27 cellular contexts compared by ENCODE assay signal in the genomic region with DNA sequence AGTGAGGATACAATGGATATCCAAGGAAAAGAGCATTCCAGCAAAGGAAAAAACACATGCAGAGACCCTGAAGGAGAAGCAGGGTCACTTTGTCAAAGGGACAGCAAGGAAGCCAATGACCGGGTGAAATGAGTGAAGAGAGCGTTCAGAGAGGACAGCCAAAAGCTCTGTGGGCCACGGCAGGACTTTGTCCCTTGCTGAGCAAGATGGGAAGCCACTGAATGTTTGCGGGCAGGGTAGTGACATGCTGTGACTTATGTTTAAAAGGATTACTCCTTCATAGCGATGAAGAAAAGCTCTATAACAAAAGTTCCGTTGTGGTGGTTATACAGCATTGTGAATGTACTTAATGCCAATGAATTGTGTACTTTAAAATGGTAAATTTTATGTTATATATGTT. TPM values are rescaled to one million over a fixed set of nuclear protein-coding genes. Genes with fewer than 3 reads are reported as not detected.
DNase-seq lines count a peak whose midpoint lies in the region; ATAC-seq, FAIRE-seq and TF ChIP-seq lines count a peak whose summit lies in the region.
"Had no signal": no experiment of that assay in that cellular context is flagged by ENCODE, and none has a peak within 500 bp of the region (broad histone marks: within the 10 kb centered on the region; RNA-seq: fewer than 3 reads in every experiment).

No MANE protein-coding gene starts in this region.

- intact Hi-C loops in HepG2 (cut with micrococcal nuclease; ENCODE audit: unreplicated experiment), result no loop called here
- intact Hi-C loops in right lobe of liver (cut with DNase I), result no loop called here
- intact Hi-C loops in activated CD4-positive, alpha-beta T cell treated with anti-CD3 and anti-CD28 coated beads for 36 hours (cut with DNase I, micrococcal nuclease), result no loop called here

- ATAC-seq in HepG2 (peak; percentile 88), right lobe of liver (peak; percentile 94 to 99 (median 96))
- ATAC-seq in activated CD4-positive, alpha-beta T cell treated with anti-CD3 and anti-CD28 coated beads for 36 hours, result no peak

- H3K4me3 ChIP-seq in HepG2 (replicated peaks in 1 of 3; ENCODE audit: insufficient read depth in 1 of 3, low read depth in 2 of 3, low read length in 3 of 3) (no peak overlapping the region), right lobe of liver (no peak overlapping the region)
- H3K4me3 ChIP-seq: BLaER1 had no signal

- POLR2A ChIA-PET in HepG2 (lab: Yijun Ruan, JAX), result interaction anchor here (1.0 kb wide), 1 partner anchor 14 kb away, joined by 3 read pairs; no protein-coding TSS in a partner anchor
- POLR2A ChIA-PET in activated CD4-positive, alpha-beta T cell treated with anti-CD3 and anti-CD28 coated beads for 36 hours (lab: Charles Lee), result no interaction called here

- peak; percentile 51 for FAIRE-seq in HepG2 (lab: Jason Lieb, UNC)
- FAIRE-seq: G401.6, GM12891, GM19239 had no signal

- no peaks in the 10 kb centered on the region for H3K9me3 Mint-ChIP-seq in activated CD4-positive, alpha-beta T cell treated with anti-CD3 and anti-CD28 coated beads for 36 hours (ENCODE audit: low read depth)
- H3K9me3 Mint-ChIP-seq: CD14-positive monocyte; CD4-positive, alpha-beta memory T cell; CD4-positive, CD25-positive, alpha-beta regulatory T cell; CD8-positive, alpha-beta memory T cell had no signal

- H4K20me1 ChIP-seq in HepG2 (ENCODE audit: insufficient read depth, low read length), result no peaks in the 10 kb centered on the region
- H4K20me1 ChIP-seq: BLaER1 had no signal

- H3K9me3 ChIP-seq in HepG2 (ENCODE audit: low read length) (no peaks in the 10 kb centered on the region), right lobe of liver (no peaks in the 10 kb centered on the region)
- H3K9me3 ChIP-seq: BE2C, BLaER1 had no signal

- DNase-seq in NCI-H82 (lab: John Stamatoyannopoulos, UW) (peak; percentile 36), NCI-H82 treated with DMSO at 0.1 percent for 48 hours (lab: John Stamatoyannopoulos, UW; ENCODE audit: unreplicated experiment) (no peak), HepG2 (ENCODE audit: low spot score) (peak; percentile 18), right lobe of liver (peak; percentile 36 to 78 (median 73)), UCSD-AML1 (lab: John Stamatoyannopoulos, UW; ENCODE audit: unreplicated experiment) (no peak), NCI-H1436 treated with DMSO at 0.1 percent for 48 hours (lab: John Stamatoyannopoulos, UW) (no peak)
- no peak for DNase-seq in activated CD4-positive, alpha-beta T cell treated with anti-CD3 and anti-CD28 coated beads for 36 hours
- DNase-seq: ACHN; BE2C; C1 segment of cervical spinal cord; CD4-positive, alpha-beta memory T cell; CD4-positive, CD25-positive, alpha-beta regulatory T cell; CD8-positive, alpha-beta memory T cell; COR-L47; DMS 273 treated with DMSO at 0.1 percent for 48 hours; DMS153; DMS79 treated with DMSO at 0.1 percent for 48 hours; GF-D8 had no signal

- H3K36me3 Mint-ChIP-seq in activated CD4-positive, alpha-beta T cell treated with anti-CD3 and anti-CD28 coated beads for 36 hours (ENCODE audit: low read depth), result no peaks in the 10 kb centered on the region
- H3K36me3 Mint-ChIP-seq: CD4-positive, CD25-positive, alpha-beta regulatory T cell; CD8-positive, alpha-beta memory T cell had no signal

- peaks cover 2 to 3% of the 10 kb centered on the region in 2 experiments; a peak in 2 of 5 replicates for H3K36me3 ChIP-seq in HepG2 (replicated peaks in 1 of 2; ENCODE audit: control insufficient read depth in 1 of 2, insufficient read depth in 2 of 2, low read length in 2 of 2)
- peaks cover 0 to 8% (median 0%) of the 10 kb centered on the region in 4 donors for H3K36me3 ChIP-seq in right lobe of liver
- H3K36me3 ChIP-seq: BE2C, BLaER1 had no signal

- no peaks in the 10 kb centered on the region for H3K79me2 ChIP-seq in HepG2 (ENCODE audit: insufficient read depth, low read length)

- H3K27me3 Mint-ChIP-seq in activated CD4-positive, alpha-beta T cell treated with anti-CD3 and anti-CD28 coated beads for 36 hours, result peaks cover 14% of the 10 kb centered on the region

- TF ChIP-seq CTCF in HepG2 (CRISPR knock-in tag; IDR thresholded peaks at IDR 0.05), result no peak
- TF ChIP-seq CTCF in right lobe of liver (IDR thresholded peaks at IDR 0.05), result no peak

- H3K4me3 Mint-ChIP-seq in activated CD4-positive, alpha-beta T cell treated with anti-CD3 and anti-CD28 coated beads for 36 hours, result no peak overlapping the region
- H3K4me3 Mint-ChIP-seq: CD14-positive monocyte; CD4-positive, alpha-beta memory T cell; CD4-positive, CD25-positive, alpha-beta regulatory T cell; CD8-positive, alpha-beta memory T cell had no signal

- in situ Hi-C loops in HepG2 (cut with HindIII; ENCODE audit: extremely low pct_ligation_motif_present, low pct_unique_long_range_greater_than_20kb), result no loop called here

- H3K27me3 ChIP-seq in HepG2 (ENCODE audit: control insufficient read depth in 1 of 2, insufficient read depth in 2 of 2, low read length in 2 of 2) (no peaks in the 10 kb centered on the region; a peak in 1 of 5 replicates), right lobe of liver (no peaks in the 10 kb centered on the region)
- H3K27me3 ChIP-seq: BE2C, BLaER1 had no signal

- no TSS peak for BruUV-seq in HepG2 (replicated peaks; lab: Mats Ljungman, UMichigan)

- H3K4me1 Mint-ChIP-seq in activated CD4-positive, alpha-beta T cell treated with anti-CD3 and anti-CD28 coated beads for 36 hours, result peaks cover 9% of the 10 kb centered on the region
- H3K4me1 Mint-ChIP-seq: CD4-positive, CD25-positive, alpha-beta regulatory T cell; CD8-positive, alpha-beta memory T cell had no signal

- TF ChIP-seq POLR2A in HepG2 (IDR thresholded peaks at IDR 0.05; ENCODE audit: insufficient read depth in 1 of 2, low read depth in 2 of 2, low read length in 2 of 2) (no peak), right lobe of liver (IDR thresholded peaks at IDR 0.05) (no peak)

- CTCF ChIA-PET in HepG2 (lab: Yijun Ruan, JAX; ENCODE audit: low intra/inter-chr PET ratio, low total read pairs), result no interaction called here
- CTCF ChIA-PET in activated CD4-positive, alpha-beta T cell treated with anti-CD3 and anti-CD28 coated beads for 36 hours (lab: Charles Lee), result interaction anchor here (1.1 kb wide), 1 partner anchor 53 kb away, joined by 3 read pairs; no protein-coding TSS in a partner anchor

- no peak overlapping the region for H3K27ac ChIP-seq in HepG2 (ENCODE audit: extremely low read length, insufficient read depth, low read length)
- H3K27ac ChIP-seq in right lobe of liver, result peak overlapping the region in 1 of 3 donors; percentile 35
- H3K27ac ChIP-seq: 22Rv1, BLaER1 had no signal

- TF ChIP-seq EP300 in HepG2 (IDR thresholded peaks at IDR 0.05; ENCODE audit: low read depth in 2 of 2, low read length in 2 of 2) (no peak), HepG2 (CRISPR knock-in tag; IDR thresholded peaks at IDR 0.05; ENCODE audit: borderline replicate concordance) (no peak)

- no peak for TF ChIP-seq RAD21 in HepG2 (CRISPR knock-in tag; IDR thresholded peaks at IDR 0.05)

- WGBS in HepG2 (ENCODE audit: low lambda C conversion rate), result 10% methylated on average over 6 of the region's 6 CpGs
- WGBS in right lobe of liver (ENCODE audit: insufficient coverage, low coverage, low lambda C conversion rate, missing lambda C conversion rate), result 14% methylated on average over 5 of the region's 6 CpGs

- peak overlapping the region; percentile 46 for H3K4me2 ChIP-seq in HepG2 (ENCODE audit: low read depth, low read length)
- H3K4me2 ChIP-seq: BLaER1 had no signal

- H2AFZ ChIP-seq in HepG2 (ENCODE audit: low read length), result no peak overlapping the region

- H3K9ac ChIP-seq in HepG2 (ENCODE audit: insufficient read depth, low read depth, low read length), result no peak overlapping the region
- H3K9ac ChIP-seq: BLaER1 had no signal

- no peak overlapping the region for H3K27ac Mint-ChIP-seq in activated CD4-positive, alpha-beta T cell treated with anti-CD3 and anti-CD28 coated beads for 36 hours
- H3K27ac Mint-ChIP-seq: CD14-positive monocyte; CD4-positive, alpha-beta memory T cell; CD8-positive, alpha-beta memory T cell had no signal

- H3K4me1 ChIP-seq in HepG2 (ENCODE audit: insufficient read depth, low read length) (peaks cover 27% of the 10 kb centered on the region), right lobe of liver (peaks cover 0 to 10% (median 0%) of the 10 kb centered on the region in 4 donors)
- H3K4me1 ChIP-seq: BE2C, BLaER1 had no signal

RNA-seq across cellular contexts. Expression of a gene that starts 16.5 kb away (rescaled TPM):
- 0.09 TPM in 1 of 2 replicates, not detected in the other for total RNA-seq in HepG2 (2016; rRNA removed; fragmentation: Illumina TruSeq; extraction: Trizol)
- not detected in 2 replicates for total RNA-seq in HepG2 (2016; cell fraction: cytosol; rRNA removed; fragmentation: Illumina TruSeq; extraction: Trizol; ENCODE audit: low read depth)
- total RNA-seq in HepG2 (2016; cell fraction: insoluble cytoplasmic fraction; rRNA removed; fragmentation: Illumina TruSeq; extraction: Trizol), result not detected in 2 replicates
- total RNA-seq in HepG2 (2016; cell fraction: membrane; rRNA removed; fragmentation: Illumina TruSeq; extraction: Trizol), result 0.09 TPM in 1 of 2 replicates, not detected in the other
- total RNA-seq in HepG2 (2016; cell fraction: nucleus; rRNA removed; fragmentation: Illumina TruSeq; extraction: Trizol), result not detected in 2 replicates
- polyA plus RNA-seq in HepG2 (2011; rRNA removed), result 0.05 TPM in 1 of 2 replicates, not detected in the other
- polyA plus RNA-seq in HepG2 (2011; cell fraction: cytosol; rRNA removed), result not detected in 2 replicates
- polyA plus RNA-seq in HepG2 (2011; cell fraction: nucleus; rRNA removed), result 0.09 TPM in 1 of 2 replicates, not detected in the other
- not detected in 2 replicates for polyA plus RNA-seq in HepG2 (2012)
- not detected in 2 replicates for polyA plus RNA-seq in HepG2 (2016; cell fraction: cytosol; fragmentation: Illumina TruSeq; extraction: Trizol; ENCODE audit: low read depth)
- polyA plus RNA-seq in HepG2 (2016; cell fraction: insoluble cytoplasmic fraction; fragmentation: Illumina TruSeq; extraction: Trizol; ENCODE audit: low read depth), result not detected in 2 replicates
- not detected in 2 replicates for polyA plus RNA-seq in HepG2 (2016; cell fraction: membrane; fragmentation: Illumina TruSeq; extraction: Trizol; ENCODE audit: low read depth)
- polyA plus RNA-seq in HepG2 (2016; cell fraction: nucleus; fragmentation: Illumina TruSeq; extraction: Trizol; ENCODE audit: insufficient read depth, low read depth), result 0.59 TPM in 1 of 2 replicates, not detected in the other
- not detected in 2 replicates for polyA minus RNA-seq in HepG2 (2011; rRNA and poly(A)+ RNA removed; ENCODE audit: low replicate concordance)
- not detected in 2 replicates for polyA minus RNA-seq in HepG2 (2011; cell fraction: cytosol; rRNA and poly(A)+ RNA removed)
- not detected in 2 replicates for polyA minus RNA-seq in HepG2 (2011; cell fraction: nucleus; rRNA and poly(A)+ RNA removed)
- total RNA-seq in right lobe of liver, result not detected
- total RNA-seq in activated CD4-positive, alpha-beta T cell treated with anti-CD3 and anti-CD28 coated beads for 36 hours, result not detected
- total RNA-seq: A172; A673; CD4-positive, alpha-beta memory T cell; CD4-positive, CD25-positive, alpha-beta regulatory T cell; CD8-positive, alpha-beta memory T cell had no signal
- polyA plus RNA-seq: AG04450; CD14-positive monocyte; CD4-positive, alpha-beta memory T cell; CD8-positive, alpha-beta memory T cell had no signal

RNA-seq across cellular contexts. Expression of a gene that starts 16.6 kb away (rescaled TPM):
- total RNA-seq in HepG2 (2016; rRNA removed; fragmentation: Illumina TruSeq; extraction: Trizol) (24.6 and 28.3 TPM in 2 replicates), right lobe of liver (1 to 10 TPM in 4 of 6 experiments, under 1 TPM in 2; 0.46 to 4.0 (median 1.8) TPM)
- 2.6 and 3.3 TPM in 2 replicates for total RNA-seq in HepG2 (2016; cell fraction: cytosol; rRNA removed; fragmentation: Illumina TruSeq; extraction: Trizol; ENCODE audit: low read depth)
- total RNA-seq in HepG2 (2016; cell fraction: insoluble cytoplasmic fraction; rRNA removed; fragmentation: Illumina TruSeq; extraction: Trizol), result 19.9 and 29.6 TPM in 2 replicates
- 5.4 TPM in 2 replicates for total RNA-seq in HepG2 (2016; cell fraction: membrane; rRNA removed; fragmentation: Illumina TruSeq; extraction: Trizol)
- 33.0 and 36.6 TPM in 2 replicates for total RNA-seq in HepG2 (2016; cell fraction: nucleus; rRNA removed; fragmentation: Illumina TruSeq; extraction: Trizol)
- polyA plus RNA-seq in HepG2 (2011; rRNA removed), result 1.8 and 3.1 TPM in 2 replicates
- polyA plus RNA-seq in HepG2 (2011; cell fraction: cytosol; rRNA removed), result 0.48 and 1.6 TPM in 2 replicates
- 2.2 and 3.1 TPM in 2 replicates for polyA plus RNA-seq in HepG2 (2011; cell fraction: nucleus; rRNA removed)
- 0.95 and 4.7 TPM in 2 replicates for polyA plus RNA-seq in HepG2 (2012)
- polyA plus RNA-seq in HepG2 (2016; cell fraction: cytosol; fragmentation: Illumina TruSeq; extraction: Trizol; ENCODE audit: low read depth), result 0.29 and 0.40 TPM in 2 replicates
- 13.9 and 14.6 TPM in 2 replicates for polyA plus RNA-seq in HepG2 (2016; cell fraction: insoluble cytoplasmic fraction; fragmentation: Illumina TruSeq; extraction: Trizol; ENCODE audit: low read depth)
- 0.37 and 2.5 TPM in 2 replicates for polyA plus RNA-seq in HepG2 (2016; cell fraction: membrane; fragmentation: Illumina TruSeq; extraction: Trizol; ENCODE audit: low read depth)
- polyA plus RNA-seq in HepG2 (2016; cell fraction: nucleus; fragmentation: Illumina TruSeq; extraction: Trizol; ENCODE audit: insufficient read depth, low read depth), result 27.2 and 32.6 TPM in 2 replicates
- 0.74 and 5.3 TPM in 2 replicates for polyA minus RNA-seq in HepG2 (2011; rRNA and poly(A)+ RNA removed; ENCODE audit: low replicate concordance)
- 3.3 and 3.8 TPM in 2 replicates for polyA minus RNA-seq in HepG2 (2011; cell fraction: cytosol; rRNA and poly(A)+ RNA removed)
- 16.8 and 23.8 TPM in 2 replicates for polyA minus RNA-seq in HepG2 (2011; cell fraction: nucleus; rRNA and poly(A)+ RNA removed)
- total RNA-seq in activated CD4-positive, alpha-beta T cell treated with anti-CD3 and anti-CD28 coated beads for 36 hours, result 10 to 100 TPM; 34.1 to 49.0 TPM

Comparison
In these comparisons a context has a peak if more than half of its experiments do, and no peak if none do; other contexts are left out.
1. DNase-seq: peak in NCI-H82 (single experiment), HepG2 (single experiment) and right lobe of liver (3 of 3); none in NCI-H82 treated with DMSO at 0.1 percent for 48 hours (single experiment), activated CD4-positive, alpha-beta T cell treated with anti-CD3 and anti-CD28 coated beads for 36 hours (single experiment), UCSD-AML1 (single experiment) and NCI-H1436 treated with DMSO at 0.1 percent for 48 hours (single experiment).